Comparison of ENCODE assay signal across 9 cellular contexts in genomic region chr1:29238601-29238964, GRCh38. TPM values are rescaled to one million over a fixed set of nuclear protein-coding genes. Genes with fewer than 3 reads are reported as not detected.
DNase-seq lines count a peak whose midpoint lies in the region; ATAC-seq and TF ChIP-seq lines count a peak whose summit lies in the region.
"Had no signal": no experiment of that assay in that cellular context is flagged by ENCODE, and none has a peak within 500 bp of the region (broad histone marks: within the 10 kb centered on the region; RNA-seq: fewer than 3 reads in every experiment).

No MANE protein-coding gene starts in this region.

- no peak overlapping the region for H3K27ac Mint-ChIP-seq in activated naive CD4-positive, alpha-beta T cell treated with anti-CD3 and anti-CD28 coated beads, Interleukin-2, amount 10 ng/mL, durations not matched to agents 7 days and 5 days
- peak overlapping the region in 4 of 5 experiments; percentile 42 to 89 (median 82) for H3K27ac Mint-ChIP-seq in brain
- peak overlapping the region; percentile 21 for H3K27ac Mint-ChIP-seq in memory B cell

- H3K36me3 ChIP-seq in transverse colon, result no peaks in the 10 kb centered on the region

- in situ Hi-C loops in transverse colon (cut with MboI; ENCODE audit: low pct_ligation_motif_present in 1 of 4, low pct_unique_long_range_greater_than_20kb in 1 of 4, low sequenced_read_pairs in 3 of 4), result loop anchor here (10.0 to 25.0 kb wide), 5 partner anchors 849 to 1476 kb away; partner anchors contain the start of gene MATN1 (in 1 of the 4)

- no peak for TF ChIP-seq EP300 in transverse colon (IDR thresholded peaks at IDR 0.05; ENCODE audit: low read depth)

- peaks cover 42% of the 10 kb centered on the region for H3K27me3 ChIP-seq in transverse colon

- H3K4me1 ChIP-seq in transverse colon, result peaks cover 4 to 22% (median 18%) of the 10 kb centered on the region in 4 donors

- WGBS in transverse colon (ENCODE audit: low coverage in 1 of 2), 2 donors, result 48% methylated on average over 12 of the region's 12 CpGs; no CpG with 5 or more reads in 1 of the 2 donors

- no peak for DNase-seq in activated naive CD4-positive, alpha-beta T cell treated with anti-CD3 and anti-CD28 coated beads, Interleukin-2, amount 10 ng/mL, durations not matched to agents 7 days and 5 days
- no peak for DNase-seq in activated naive CD4-positive, alpha-beta T cell (lab: John Stamatoyannopoulos, UW)
- DNase-seq in memory B cell (ENCODE audit: low spot score in 2 of 2), result no peak
- DNase-seq in transverse colon, result no peak
- no peak for DNase-seq in COLO829 (ENCODE audit: low spot score)
- no peak for DNase-seq in SIG-M5 (lab: John Stamatoyannopoulos, UW)
- DNase-seq: NCI-H748 treated with DMSO at 0.1 percent for 48 hours had no signal

- peak overlapping the region; percentile 57 for H3K4me3 Mint-ChIP-seq in activated naive CD4-positive, alpha-beta T cell treated with anti-CD3 and anti-CD28 coated beads, Interleukin-2, amount 10 ng/mL, durations not matched to agents 7 days and 5 days
- H3K4me3 Mint-ChIP-seq in brain (peak overlapping the region; percentile 83 to 90 (median 84)), memory B cell (peak overlapping the region; percentile 77)

- H3K36me3 Mint-ChIP-seq in activated naive CD4-positive, alpha-beta T cell treated with anti-CD3 and anti-CD28 coated beads, Interleukin-2, amount 10 ng/mL, durations not matched to agents 7 days and 5 days, result peaks cover 2% of the 10 kb centered on the region
- H3K36me3 Mint-ChIP-seq in brain (no peaks in the 10 kb centered on the region), memory B cell (peaks cover 3% of the 10 kb centered on the region)

- H3K27ac ChIP-seq in transverse colon, result peak overlapping the region in 3 of 4 donors; percentile 5 to 69 (median 34)

- CTCF ChIA-PET in activated naive CD4-positive, alpha-beta T cell treated with anti-CD3 and anti-CD28 coated beads, Interleukin-2, amount 10 ng/mL, durations not matched to agents 7 days and 5 days (lab: Charles Lee), result no interaction called here

- TF ChIP-seq POLR2A in transverse colon (IDR thresholded peaks at IDR 0.05), result no peak

- peak overlapping the region in 1 of 4 donors; percentile 49 for H3K4me3 ChIP-seq in transverse colon

- peaks cover 17% of the 10 kb centered on the region for H3K4me1 Mint-ChIP-seq in activated naive CD4-positive, alpha-beta T cell treated with anti-CD3 and anti-CD28 coated beads, Interleukin-2, amount 10 ng/mL, durations not matched to agents 7 days and 5 days
- H3K4me1 Mint-ChIP-seq in brain (peaks cover 35% of the 10 kb centered on the region), memory B cell (peaks cover 13% of the 10 kb centered on the region)

- intact Hi-C loops in transverse colon (cut with DNase I; ENCODE audit: low total_unique reads), result loop anchor here (5.0 kb wide), 1 partner anchor 1469 kb away; no protein-coding TSS in a partner anchor

- peaks cover 79% of the 10 kb centered on the region for H3K27me3 Mint-ChIP-seq in activated naive CD4-positive, alpha-beta T cell treated with anti-CD3 and anti-CD28 coated beads, Interleukin-2, amount 10 ng/mL, durations not matched to agents 7 days and 5 days
- H3K27me3 Mint-ChIP-seq in brain, result peaks cover 58% of the 10 kb centered on the region
- H3K27me3 Mint-ChIP-seq in memory B cell, result peaks cover 35% of the 10 kb centered on the region

- H3K9me3 ChIP-seq in transverse colon, result no peaks in the 10 kb centered on the region

- no peak for TF ChIP-seq CTCF in brain (conservative IDR thresholded peaks at IDR 0.05)
- TF ChIP-seq CTCF in transverse colon (IDR thresholded peaks at IDR 0.05), result no peak

- no peaks in the 10 kb centered on the region for H3K9me3 Mint-ChIP-seq in activated naive CD4-positive, alpha-beta T cell treated with anti-CD3 and anti-CD28 coated beads, Interleukin-2, amount 10 ng/mL, durations not matched to agents 7 days and 5 days
- H3K9me3 Mint-ChIP-seq in brain, result peaks cover 0 to 16% (median 0%) of the 10 kb centered on the region in 5 experiments
- no peaks in the 10 kb centered on the region for H3K9me3 Mint-ChIP-seq in memory B cell

- ATAC-seq in memory B cell (ENCODE audit: low read depth) (no peak), HG03025 (IDR thresholded peaks at IDR 0.05; ENCODE audit: low FRiP score, unreplicated experiment) (no peak)

RNA-seq across cellular contexts. Expression of gene PTPRU, which starts 2.3 kb away (rescaled TPM):
- polyA plus RNA-seq in brain (ENCODE audit: insufficient read depth, low read depth, low replicate concordance), result 10.6 TPM
- total RNA-seq in transverse colon, result 1 to 10 TPM; 5.6 to 9.7 (median 7.4) TPM

RNA-seq across cellular contexts. Expression of gene MECR, which starts 7.8 kb away (rescaled TPM):
- polyA plus RNA-seq in brain (ENCODE audit: insufficient read depth, low read depth, low replicate concordance), result 31.1 TPM
- 10 to 100 TPM in 2 of 4 donors, 1 to 10 TPM in 1, not detected in 1; 5.2 to 16.0 (median 12.2) TPM for total RNA-seq in transverse colon

RNA-seq across cellular contexts. Expression of gene SRSF4, which starts 56.9 kb away (rescaled TPM):
- 132 TPM for polyA plus RNA-seq in brain (ENCODE audit: insufficient read depth, low read depth, low replicate concordance)
- 10 to 100 TPM; 67.3 to 98.0 (median 72.4) TPM for total RNA-seq in transverse colon
